Comparison of ENCODE assay signal across 10 cellular contexts in genomic region chr20:51412991-51413471, GRCh38.
A peak's percentile ranks its signal among the peaks of the same experiment; 100 is the strongest.
DNase-seq lines count a peak whose midpoint lies in the region; ATAC-seq and TF ChIP-seq lines count a peak whose summit lies in the region.
"Had no signal": no experiment of that assay in that cellular context is flagged by ENCODE, and none has a peak within 500 bp of the region (broad histone marks: within the 10 kb centered on the region; RNA-seq: fewer than 3 reads in every experiment).

No MANE protein-coding gene starts in this region.

- intact Hi-C loops in Right ventricle myocardium superior (cut with DNase I): no loop called here

- TF ChIP-seq CTCF in RWPE1 (conservative IDR thresholded peaks at IDR 0.05; ENCODE audit: low read depth): no peak
- no peak for TF ChIP-seq CTCF in brain microvascular endothelial cell (IDR thresholded peaks at IDR 0.05; ENCODE audit: low read depth, low read length, missing control alignments)

- no peaks in the 10 kb centered on the region for H3K27me3 ChIP-seq in brain microvascular endothelial cell (replicated peaks)

- DNase-seq in NCI-H1092 treated with DMSO at 0.1 percent for 48 hours (lab: John Stamatoyannopoulos, UW): peak; percentile 5
- DNase-seq in NCI-H1092 (lab: John Stamatoyannopoulos, UW): no peak
- no peak for DNase-seq in RWPE1 (ENCODE audit: low spot score)
- peak; percentile 59 for DNase-seq in Right ventricle myocardium superior
- no peak for DNase-seq in stimulated activated effector memory CD8-positive, alpha-beta T cell treated with anti-CD3 and anti-CD28 coated beads, Interleukin-12 subunit alpha, Interleukin-12 subunit beta, amount 100 ng/mL, for 72 hours (ENCODE audit: low spot score in 2 of 2)
- DNase-seq in brain microvascular endothelial cell: no peak
- no peak for DNase-seq in stimulated activated CD4-positive, alpha-beta T cell treated with anti-CD3 and anti-CD28 coated beads, Interleukin-2, amount 100 ng/mL, for 24 hours

- peak overlapping the region; percentile 33 for H3K4me3 Mint-ChIP-seq in stimulated activated effector memory CD8-positive, alpha-beta T cell treated with anti-CD3 and anti-CD28 coated beads, Interleukin-12 subunit alpha, Interleukin-12 subunit beta, amount 100 ng/mL, for 72 hours

- H3K36me3 Mint-ChIP-seq in stimulated activated effector memory CD8-positive, alpha-beta T cell treated with anti-CD3 and anti-CD28 coated beads, Interleukin-12 subunit alpha, Interleukin-12 subunit beta, amount 100 ng/mL, for 72 hours: peaks cover 93% of the 10 kb centered on the region

- in situ Hi-C loops in brain microvascular endothelial cell (cut with HindIII; ENCODE audit: low pct_ligation_motif_present, low sequenced_read_pairs): no loop called here

- peak overlapping the region; percentile 50 for H3K27ac Mint-ChIP-seq in stimulated activated effector memory CD8-positive, alpha-beta T cell treated with anti-CD3 and anti-CD28 coated beads, Interleukin-12 subunit alpha, Interleukin-12 subunit beta, amount 100 ng/mL, for 72 hours

- peaks cover 86% of the 10 kb centered on the region for H3K4me1 Mint-ChIP-seq in stimulated activated effector memory CD8-positive, alpha-beta T cell treated with anti-CD3 and anti-CD28 coated beads, Interleukin-12 subunit alpha, Interleukin-12 subunit beta, amount 100 ng/mL, for 72 hours

- H3K36me3 ChIP-seq in brain microvascular endothelial cell (replicated peaks): no peaks in the 10 kb centered on the region

- CTCF ChIA-PET in RWPE1 (lab: Yijun Ruan, JAX): interaction anchor here (0.9 to 1.6 kb wide), 4 partner anchors 22 to 182 kb away, joined by 3 to 6 read pairs (median 4); no protein-coding TSS in a partner anchor

- H3K27ac ChIP-seq in RWPE1: peak overlapping the region; percentile 45
- no peak overlapping the region for H3K27ac ChIP-seq in brain microvascular endothelial cell
- H3K27ac ChIP-seq: 22Rv1 had no signal

- H3K4me3 ChIP-seq in brain microvascular endothelial cell (ENCODE audit: low read depth, low read length): no peak overlapping the region

- POLR2A ChIA-PET in RWPE1 (lab: Yijun Ruan, JAX; ENCODE audit: low non-redundant PET): no interaction called here

- peaks cover 3% of the 10 kb centered on the region for H3K9me3 Mint-ChIP-seq in stimulated activated effector memory CD8-positive, alpha-beta T cell treated with anti-CD3 and anti-CD28 coated beads, Interleukin-12 subunit alpha, Interleukin-12 subunit beta, amount 100 ng/mL, for 72 hours
- H3K9me3 Mint-ChIP-seq: stimulated activated naive CD8-positive, alpha-beta T cell treated with anti-CD3 and anti-CD28 coated beads, Interleukin-15, Interleukin-2, amounts not matched to agents 100 ng/mL and 50 ng/mL, for 24 hours had no signal

- ATAC-seq in Right ventricle myocardium superior (ENCODE audit: poor library complexity) (peak; percentile 89), HG02623 (IDR thresholded peaks at IDR 0.05; ENCODE audit: unreplicated experiment) (no peak)
- ATAC-seq in stimulated activated effector memory CD8-positive, alpha-beta T cell treated with anti-CD3 and anti-CD28 coated beads, Interleukin-12 subunit alpha, Interleukin-12 subunit beta, amount 100 ng/mL, for 72 hours: no peak

Comparison
In these comparisons a context has a peak if more than half of its experiments do, and no peak if none do; other contexts are left out.
1. DNase-seq: peak in NCI-H1092 treated with DMSO at 0.1 percent for 48 hours (single experiment) and Right ventricle myocardium superior (single experiment); none in NCI-H1092 (single experiment), RWPE1 (single experiment), stimulated activated effector memory CD8-positive, alpha-beta T cell treated with anti-CD3 and anti-CD28 coated beads, Interleukin-12 subunit alpha, Interleukin-12 subunit beta, amount 100 ng/mL, for 72 hours (0 of 2), brain microvascular endothelial cell (single experiment) and stimulated activated CD4-positive, alpha-beta T cell treated with anti-CD3 and anti-CD28 coated beads, Interleukin-2, amount 100 ng/mL, for 24 hours (0 of 2).